8 cellular contexts compared by ENCODE assay signal in the genomic region with DNA sequence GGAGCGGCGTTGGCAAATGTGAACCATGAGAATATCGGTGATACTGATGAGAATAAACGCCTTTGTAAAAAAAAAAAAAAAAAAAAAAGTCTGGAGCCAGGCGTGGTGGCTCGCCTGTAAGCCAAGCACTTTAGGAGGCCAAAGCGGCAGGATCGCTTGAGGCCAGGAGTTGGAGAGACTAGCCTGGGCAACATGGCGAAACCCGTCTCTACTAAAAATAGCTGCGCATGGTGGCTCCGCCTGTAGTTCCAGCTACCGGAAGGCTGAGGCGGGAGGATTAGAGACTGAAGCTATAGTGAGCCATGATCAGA. TPM values are rescaled to one million over a fixed set of nuclear protein-coding genes. Genes with fewer than 3 reads are reported as not detected.
DNase-seq lines count a peak whose midpoint lies in the region; ATAC-seq and TF ChIP-seq lines count a peak whose summit lies in the region.

No MANE protein-coding gene starts in this region.

- peak overlapping the region; percentile 39; the same call in 1 of the 2 replicates for H2AFZ ChIP-seq in OCI-LY3 (ENCODE audit: low read depth, low read length)

- H3K4me3 ChIP-seq in OCI-LY3 (ENCODE audit: low read length) (peak overlapping the region; percentile 89), epithelial cell of proximal tubule (ENCODE audit: low read depth, low read length) (peak overlapping the region; percentile 94)

- H3K27ac Mint-ChIP-seq in osteocyte (ENCODE audit: unreplicated experiment) = peak overlapping the region; percentile 100

- H3K9ac ChIP-seq in OCI-LY3 (ENCODE audit: low read length) = peak overlapping the region; percentile 93

- H3K27me3 Mint-ChIP-seq in osteocyte (ENCODE audit: unreplicated experiment) = no peaks in the 10 kb centered on the region

- TF ChIP-seq CTCF in OCI-LY3 (IDR thresholded peaks at IDR 0.05; ENCODE audit: low read depth, low read length) = no peak
- TF ChIP-seq CTCF in epithelial cell of proximal tubule (conservative IDR thresholded peaks at IDR 0.05; ENCODE audit: low read depth, low read length) = no peak
- TF ChIP-seq CTCF in osteocyte (IDR thresholded peaks at IDR 0.05) = no peak

- peak overlapping the region; percentile 100 for H3K4me3 Mint-ChIP-seq in osteocyte (ENCODE audit: unreplicated experiment)

- H3K4me2 ChIP-seq in OCI-LY3 (ENCODE audit: low read length) = peak overlapping the region; percentile 80

- peak overlapping the region; percentile 83 for H3K27ac ChIP-seq in OCI-LY3 (ENCODE audit: low read length)

- peaks cover 11% of the 10 kb centered on the region for H3K36me3 Mint-ChIP-seq in osteocyte (ENCODE audit: unreplicated experiment)

- peaks cover 33% of the 10 kb centered on the region for H3K4me1 Mint-ChIP-seq in osteocyte (ENCODE audit: unreplicated experiment)

- ATAC-seq in GM19455 (IDR thresholded peaks at IDR 0.05; ENCODE audit: unreplicated experiment) = peak; percentile 33

- DNase-seq in epithelial cell of proximal tubule (ENCODE audit: low read depth) (no peak), osteocyte (ENCODE audit: extremely low spot score, unreplicated experiment) (no peak), DMS153 treated with DMSO at 0.1 percent for 48 hours (lab: John Stamatoyannopoulos, UW; ENCODE audit: unreplicated experiment) (no peak), ureter (ENCODE audit: low spot score) (no peak), NCI-H748 treated with DMSO at 0.1 percent for 48 hours (lab: John Stamatoyannopoulos, UW) (no peak)
- no peak for DNase-seq in stimulated activated naive CD4-positive, alpha-beta T cell treated with Interleukin-2 at 50 U/mL for 16 hours (lab: John Stamatoyannopoulos, UW)

- H3K36me3 ChIP-seq in OCI-LY3 (replicated peaks; ENCODE audit: low read depth, low read length) = peaks cover 32% of the 10 kb centered on the region

- peaks cover 51% of the 10 kb centered on the region for H3K4me1 ChIP-seq in OCI-LY3 (ENCODE audit: low read length)

- no peaks in the 10 kb centered on the region for H3K9me3 Mint-ChIP-seq in osteocyte (ENCODE audit: unreplicated experiment)

- H3K9me3 ChIP-seq in OCI-LY3 (ENCODE audit: insufficient read depth, low read length) = no peaks in the 10 kb centered on the region

- peaks cover 50% of the 10 kb centered on the region for H3K79me2 ChIP-seq in OCI-LY3 (ENCODE audit: low read length)

- H3K27me3 ChIP-seq in OCI-LY3 (ENCODE audit: low read depth, low read length) = no peaks in the 10 kb centered on the region

- H4K20me1 ChIP-seq in OCI-LY3 (ENCODE audit: insufficient read depth, low read length) = 0 out of 2 replicates have a peak, but pooled peaks cover 3% of the 10 kb centered on the region

RNA-seq across cellular contexts. Expression of gene NFX1, which starts 0.4 kb away (rescaled TPM):
- total RNA-seq in epithelial cell of proximal tubule = 14.2 and 15.6 TPM in 2 replicates
- total RNA-seq in osteocyte = 36.1 and 39.9 TPM in 2 replicates
- 50.9 TPM for total RNA-seq in ureter

RNA-seq across cellular contexts. Expression of gene CHMP5, which starts 25.0 kb away (rescaled TPM):
- total RNA-seq in epithelial cell of proximal tubule (64.0 and 76.7 TPM in 2 replicates), osteocyte (63.7 and 64.4 TPM in 2 replicates), ureter (53.4 TPM)

RNA-seq across cellular contexts. Expression of gene BAG1, which starts 25.4 kb away (rescaled TPM):
- total RNA-seq in epithelial cell of proximal tubule (33.7 and 38.5 TPM in 2 replicates), osteocyte (64.5 and 73.9 TPM in 2 replicates), ureter (139 TPM)

RNA-seq across cellular contexts. Expression of gene SPINK4, which starts 49.9 kb away (rescaled TPM):
- not detected in 2 replicates for total RNA-seq in epithelial cell of proximal tubule
- total RNA-seq in osteocyte = not detected in 2 replicates
- total RNA-seq in ureter = not detected
